ENCODE assay signal across 1 cellular context in the genomic region with DNA sequence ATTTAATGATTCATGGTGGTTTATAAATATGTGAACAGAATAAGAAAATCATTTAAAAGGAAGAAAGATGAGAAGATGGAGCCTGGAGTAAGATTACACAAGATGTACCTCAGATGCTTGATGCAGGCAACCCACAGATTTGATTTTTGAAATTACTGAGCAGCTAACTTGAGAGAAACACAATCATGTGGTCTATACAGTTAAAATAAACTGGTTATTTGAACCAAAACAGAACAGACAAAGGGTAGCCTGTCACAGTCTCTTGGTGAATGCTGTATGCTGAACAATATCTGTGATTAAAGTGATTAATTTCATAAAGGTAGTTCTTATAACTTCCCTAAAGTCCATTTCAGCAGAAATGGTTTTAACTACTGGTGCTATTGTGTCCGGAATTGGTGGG.
TF ChIP-seq lines count a peak whose summit lies in the region.

No MANE protein-coding gene starts in this region.

TF ChIP-seq in IMR-90, 13 proteins besides CTCF, POLR2A, EP300 and RAD21 (continued from another document):
- TF ChIP-seq CHD1 (IDR thresholded peaks at IDR 0.05; ENCODE audit: low read depth, low read length) = no peak
- TF ChIP-seq MXI1 (IDR thresholded peaks at IDR 0.05; ENCODE audit: borderline replicate concordance, low read depth, low read length) = no peak
- TF ChIP-seq CEBPB (IDR thresholded peaks at IDR 0.05; ENCODE audit: low read depth, low read length) = no peak
- no peak for TF ChIP-seq SMC3 (IDR thresholded peaks at IDR 0.05; ENCODE audit: low read depth, low read length)
- no peak for TF ChIP-seq BHLHE40 (IDR thresholded peaks at IDR 0.05; ENCODE audit: low read depth, low read length)
- TF ChIP-seq ELK1 (IDR thresholded peaks at IDR 0.05; ENCODE audit: borderline replicate concordance, low read depth, low read length) = no peak
- no peak for TF ChIP-seq MAFK (IDR thresholded peaks at IDR 0.05; ENCODE audit: low read depth, low read length)
- no peak for TF ChIP-seq FOS (IDR thresholded peaks at IDR 0.05; ENCODE audit: low read depth, low read length)
- no peak for TF ChIP-seq RCOR1 (IDR thresholded peaks at IDR 0.05; ENCODE audit: insufficient replicate concordance, low read length)
- TF ChIP-seq MAZ (IDR thresholded peaks at IDR 0.05; ENCODE audit: borderline replicate concordance, low read depth, low read length) = no peak
- TF ChIP-seq NFE2L2 (IDR thresholded peaks at IDR 0.05; ENCODE audit: low read depth, low read length) = no peak
- TF ChIP-seq RFX5 (IDR thresholded peaks at IDR 0.05; ENCODE audit: low read depth, low read length) = no peak
